2 cellular contexts compared by ENCODE assay signal in genomic region chr15:55499158-55499557, GRCh38.
TF ChIP-seq lines count a peak whose summit lies in the region.

No MANE protein-coding gene starts in this region.

TF ChIP-seq in HepG2, 621 proteins besides CTCF, POLR2A, EP300 and RAD21:
- TF ChIP-seq NFYC (CRISPR knock-in tag; IDR thresholded peaks at IDR 0.05) = peak; percentile 46; the same call in 1 of the 2 replicates
- no peak for TF ChIP-seq PHF5A (CRISPR knock-in tag; IDR thresholded peaks at IDR 0.05; ENCODE audit: low read depth, unreplicated experiment)
- TF ChIP-seq NFYB (CRISPR knock-in tag; IDR thresholded peaks at IDR 0.05) = peak; percentile 70

TF ChIP-seq in endothelial cell of umbilical vein, 7 proteins besides CTCF, POLR2A, EP300 and RAD21:
- TF ChIP-seq MYC (IDR thresholded peaks at IDR 0.05; ENCODE audit: low read depth, low read length) (no peak), JUN (IDR thresholded peaks at IDR 0.05; ENCODE audit: borderline replicate concordance, insufficient read depth, insufficient read length, low read depth) (no peak), POLR2AphosphoS5 (IDR thresholded peaks at IDR 0.05; ENCODE audit: insufficient read depth, low read depth, low read length) (no peak), MAX (IDR thresholded peaks at IDR 0.05; ENCODE audit: insufficient read depth, insufficient read length) (no peak), FOS (IDR thresholded peaks at IDR 0.05; ENCODE audit: borderline replicate concordance, insufficient read depth, low read length) (no peak), EZH2 (IDR thresholded peaks at IDR 0.05; ENCODE audit: borderline replicate concordance, low read depth, low read length, severe bottlenecking) (no peak), GATA2 (IDR thresholded peaks at IDR 0.05; ENCODE audit: insufficient read depth, insufficient read length, low read depth, low read length) (no peak)
